ENCODE assay signal across 1 cellular context in genomic region chr16:5162801-5163200, GRCh38.
DNase-seq lines count a peak whose midpoint lies in the region; ATAC-seq, FAIRE-seq and TF ChIP-seq lines count a peak whose summit lies in the region.
"Not testable (repeated sequence)": the region's sequence is repeated elsewhere in the genome, so short reads cannot be mapped to it uniquely, and the experiment has no call there.

No MANE protein-coding gene starts in this region.

- H3K27me3 ChIP-seq in HepG2 (ENCODE audit: control insufficient read depth in 1 of 2, insufficient read depth in 2 of 2, low read length in 2 of 2): not testable (repeated sequence)

- H4K20me1 ChIP-seq in HepG2 (ENCODE audit: insufficient read depth, low read length): not testable (repeated sequence)

- not testable (repeated sequence) for TF ChIP-seq CTCF in HepG2 (CRISPR knock-in tag; IDR thresholded peaks at IDR 0.05)

- WGBS in HepG2 (ENCODE audit: low lambda C conversion rate): 54% methylated on average over 5 of the region's 5 CpGs

- not testable (repeated sequence) for TF ChIP-seq RAD21 in HepG2 (CRISPR knock-in tag; IDR thresholded peaks at IDR 0.05)

- POLR2A ChIA-PET in HepG2 (lab: Yijun Ruan, JAX): not testable (repeated sequence)

- FAIRE-seq in HepG2 (lab: Jason Lieb, UNC): not testable (repeated sequence)

- H3K4me3 ChIP-seq in HepG2 (replicated peaks in 1 of 3; ENCODE audit: insufficient read depth in 1 of 3, low read depth in 2 of 3, low read length in 3 of 3): not testable (repeated sequence)

- ATAC-seq in HepG2: not testable (repeated sequence)

- TF ChIP-seq EP300 in HepG2 (IDR thresholded peaks at IDR 0.05; ENCODE audit: low read depth in 2 of 2, low read length in 2 of 2); HepG2 (CRISPR knock-in tag; IDR thresholded peaks at IDR 0.05; ENCODE audit: borderline replicate concordance): not testable (repeated sequence)

- DNase-seq in HepG2 (ENCODE audit: low spot score): not testable (repeated sequence)

- not testable (repeated sequence) for H3K9me3 ChIP-seq in HepG2 (ENCODE audit: low read length)

- H3K4me2 ChIP-seq in HepG2 (ENCODE audit: low read depth, low read length): not testable (repeated sequence)

- not testable (repeated sequence) for H3K36me3 ChIP-seq in HepG2 (replicated peaks in 1 of 2; ENCODE audit: control insufficient read depth in 1 of 2, insufficient read depth in 2 of 2, low read length in 2 of 2)

- H3K4me1 ChIP-seq in HepG2 (ENCODE audit: insufficient read depth, low read length): peaks cover 29% of the 10 kb centered on the region

- not testable (repeated sequence) for H3K79me2 ChIP-seq in HepG2 (ENCODE audit: insufficient read depth, low read length)

- CTCF ChIA-PET in HepG2 (lab: Yijun Ruan, JAX; ENCODE audit: low intra/inter-chr PET ratio, low total read pairs): not testable (repeated sequence)

- H3K27ac ChIP-seq in HepG2 (ENCODE audit: extremely low read length, insufficient read depth, low read length): not testable (repeated sequence)

- intact Hi-C loops in HepG2 (cut with micrococcal nuclease; ENCODE audit: unreplicated experiment): not testable (repeated sequence)

- not testable (repeated sequence) for TF ChIP-seq POLR2A in HepG2 (IDR thresholded peaks at IDR 0.05; ENCODE audit: insufficient read depth in 1 of 2, low read depth in 2 of 2, low read length in 2 of 2)

- not testable (repeated sequence) for BruUV-seq in HepG2 (replicated peaks; lab: Mats Ljungman, UMichigan)

- H2AFZ ChIP-seq in HepG2 (ENCODE audit: low read length): not testable (repeated sequence)

- not testable (repeated sequence) for H3K9ac ChIP-seq in HepG2 (ENCODE audit: insufficient read depth, low read depth, low read length)

- in situ Hi-C loops in HepG2 (cut with HindIII; ENCODE audit: extremely low pct_ligation_motif_present, low pct_unique_long_range_greater_than_20kb): not testable (repeated sequence)

TF ChIP-seq in HepG2, 621 proteins besides CTCF, POLR2A, EP300 and RAD21:
- peak; percentile 9; the same call in 1 of the 2 replicates for TF ChIP-seq CEBPB (IDR thresholded peaks at IDR 0.05; ENCODE audit: borderline replicate concordance, low read depth, low read length)
- peak; percentile 65; the same call in 1 of the 2 replicates for TF ChIP-seq ZBTB3 (CRISPR knock-in tag; IDR thresholded peaks at IDR 0.05; ENCODE audit: borderline replicate concordance, low read depth)
- peak; percentile 94 for TF ChIP-seq ZNF12 (CRISPR knock-in tag; IDR thresholded peaks at IDR 0.05)
